Comparison of ENCODE assay signal across 21 cellular contexts in the genomic region with DNA sequence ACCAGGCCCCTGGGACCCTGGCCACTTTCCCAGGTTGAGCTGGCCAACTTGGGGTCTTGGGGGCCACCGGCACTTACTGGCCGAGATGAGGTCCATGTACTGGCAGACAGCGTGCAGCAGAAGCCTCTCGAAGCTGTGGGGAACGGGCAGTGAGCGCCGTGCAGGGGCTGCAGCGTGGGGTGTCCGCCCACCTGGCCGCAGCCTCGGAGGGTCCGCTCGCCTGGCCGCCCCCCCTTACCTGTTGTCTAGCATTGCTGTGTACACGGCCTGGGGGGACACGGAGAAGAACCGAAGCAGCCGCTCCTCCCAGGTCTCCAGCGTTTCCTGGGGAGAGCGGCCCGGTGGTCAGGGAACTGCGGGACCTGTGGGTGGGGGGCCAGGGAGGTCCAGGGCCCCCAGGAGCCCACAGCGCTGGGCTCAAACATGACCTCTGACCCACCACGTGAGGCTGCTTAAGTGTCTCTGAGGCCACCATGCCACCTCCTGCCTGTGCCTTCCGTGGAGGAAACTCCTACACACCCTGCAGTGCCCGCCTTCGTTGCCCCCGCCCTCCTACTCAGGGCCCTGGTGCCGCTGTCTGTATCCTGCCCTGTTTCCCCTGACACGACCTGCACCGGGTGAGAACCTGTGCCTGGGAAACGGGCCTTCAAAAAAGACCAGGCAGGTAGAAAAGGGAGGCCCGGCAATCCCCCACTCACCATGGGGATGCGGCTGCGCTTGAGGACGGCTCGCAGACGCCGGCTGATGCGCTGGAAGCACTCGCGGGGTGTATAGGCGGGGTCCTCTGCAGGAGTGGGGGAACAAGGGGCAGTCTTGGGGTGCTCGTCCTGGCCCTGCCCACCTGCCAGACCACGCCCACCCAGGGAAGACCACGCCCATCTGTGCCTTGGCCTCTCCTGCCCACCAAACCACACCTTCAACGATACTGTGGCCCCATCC. TPM values are rescaled to one million over a fixed set of nuclear protein-coding genes. Genes with fewer than 3 reads are reported as not detected.
DNase-seq lines count a peak whose midpoint lies in the region; ATAC-seq and TF ChIP-seq lines count a peak whose summit lies in the region.
"Had no signal": no experiment of that assay in that cellular context is flagged by ENCODE, and none has a peak within 500 bp of the region (broad histone marks: within the 10 kb centered on the region; RNA-seq: fewer than 3 reads in every experiment).

No MANE protein-coding gene starts in this region.

- H3K4me1 ChIP-seq in Karpas-422 (ENCODE audit: low read length) (peaks cover 17% of the 10 kb centered on the region), psoas muscle (no peaks in the 10 kb centered on the region), SJCRH30 (peaks cover 8% of the 10 kb centered on the region; the same call in 1 of the 2 replicates)
- H3K4me1 ChIP-seq: colonic mucosa, HAP-1 had no signal

- H3K27me3 Mint-ChIP-seq in activated CD8-positive, alpha-beta memory T cell treated with anti-CD3 and anti-CD28 coated beads, Interleukin-2, amount 10 ng/mL, durations not matched to agents 7 days and 5 days: no peaks in the 10 kb centered on the region
- H3K27me3 Mint-ChIP-seq in central memory CD8-positive, alpha-beta T cell: no peaks in the 10 kb centered on the region
- H3K27me3 Mint-ChIP-seq: activated CD4-positive, alpha-beta memory T cell treated with anti-CD3 and anti-CD28 coated beads, Interleukin-2, amount 10 ng/mL, durations not matched to agents 7 days and 5 days; activated naive CD8-positive, alpha-beta T cell; progenitor cell of endocrine pancreas; stimulated activated naive CD8-positive, alpha-beta T cell treated with anti-CD3 and anti-CD28 coated beads, Interleukin-15, Interleukin-2, amounts not matched to agents 100 ng/mL and 50 ng/mL, for 24 hours had no signal

- DNase-seq in activated CD8-positive, alpha-beta memory T cell treated with anti-CD3 and anti-CD28 coated beads, Interleukin-2, amount 10 ng/mL, durations not matched to agents 7 days and 5 days: no peak
- DNase-seq in activated CD8-positive, alpha-beta memory T cell treated with anti-CD3 and anti-CD28 coated beads, Interleukin-2, amount 50 U/mL, for 48 hours: no peak
- DNase-seq in Karpas-422 (no peak), psoas muscle (peak; percentile 13 to 44), SJCRH30 (no peak), DMS53 (lab: John Stamatoyannopoulos, UW) (no peak), middle frontal gyrus (ENCODE audit: extremely low spot score, low spot score) (no peak)
- DNase-seq in central memory CD8-positive, alpha-beta T cell (ENCODE audit: low spot score in 2 of 2): no peak
- DNase-seq: midbrain, NCI-H510A treated with DMSO at 0.1 percent for 48 hours had no signal

- peak; percentile 27 for ATAC-seq in activated CD8-positive, alpha-beta memory T cell treated with anti-CD3 and anti-CD28 coated beads, Interleukin-2, amount 10 ng/mL, durations not matched to agents 7 days and 5 days
- ATAC-seq in central memory CD8-positive, alpha-beta T cell (replicated peaks; ENCODE audit: extremely low read depth, poor library complexity, severe bottlenecking): no peak
- peak in 1 of 4 donors; percentile 17 for ATAC-seq in psoas muscle

- H3K9me2 ChIP-seq in Karpas-422 (replicated peaks; ENCODE audit: insufficient read depth, low read length): no peaks in the 10 kb centered on the region

- H3K27me3 ChIP-seq in Karpas-422 (ENCODE audit: low read length) (no peaks in the 10 kb centered on the region), psoas muscle (ENCODE audit: insufficient read depth in 3 of 3, low read length in 2 of 3) (no peaks in the 10 kb centered on the region), SJCRH30 (no peaks in the 10 kb centered on the region)
- H3K27me3 ChIP-seq: colonic mucosa, tibial nerve had no signal

- H3K36me3 ChIP-seq in Karpas-422 (ENCODE audit: insufficient read depth, low read length): no peaks in the 10 kb centered on the region
- H3K36me3 ChIP-seq in psoas muscle (ENCODE audit: insufficient read depth in 1 of 2, low read depth in 1 of 2): peaks cover 0 to 24% of the 10 kb centered on the region in 2 donors
- peaks cover 4% of the 10 kb centered on the region; the same call in 1 of the 2 replicates for H3K36me3 ChIP-seq in SJCRH30
- H3K36me3 ChIP-seq: colonic mucosa had no signal

- H3K4me3 ChIP-seq in Karpas-422 (ENCODE audit: low read length) (no peak overlapping the region), psoas muscle (no peak overlapping the region), SJCRH30 (no peak overlapping the region)
- H3K4me3 ChIP-seq: colonic mucosa, HAP-1, tibial nerve had no signal

- peaks cover 3% of the 10 kb centered on the region for H3K4me1 Mint-ChIP-seq in activated CD8-positive, alpha-beta memory T cell treated with anti-CD3 and anti-CD28 coated beads, Interleukin-2, amount 10 ng/mL, durations not matched to agents 7 days and 5 days
- H3K4me1 Mint-ChIP-seq in central memory CD8-positive, alpha-beta T cell: peaks cover 7% of the 10 kb centered on the region
- H3K4me1 Mint-ChIP-seq: neural crest cell had no signal

- H3K36me3 Mint-ChIP-seq in activated CD8-positive, alpha-beta memory T cell treated with anti-CD3 and anti-CD28 coated beads, Interleukin-2, amount 10 ng/mL, durations not matched to agents 7 days and 5 days: peaks cover 8% of the 10 kb centered on the region
- H3K36me3 Mint-ChIP-seq in central memory CD8-positive, alpha-beta T cell (ENCODE audit: insufficient read depth): peaks cover 34% of the 10 kb centered on the region
- H3K36me3 Mint-ChIP-seq: activated naive CD8-positive, alpha-beta T cell had no signal

- no peaks in the 10 kb centered on the region for H3K79me2 ChIP-seq in Karpas-422 (ENCODE audit: low read length)

- peaks cover 17% of the 10 kb centered on the region; the same call in 1 of the 2 replicates for H4K20me1 ChIP-seq in Karpas-422 (ENCODE audit: insufficient read depth, low read depth, low read length)

- no peaks in the 10 kb centered on the region for H3K9me3 ChIP-seq in Karpas-422 (ENCODE audit: low read length)
- no peaks in the 10 kb centered on the region for H3K9me3 ChIP-seq in psoas muscle
- no peaks in the 10 kb centered on the region for H3K9me3 ChIP-seq in SJCRH30 (replicated peaks)
- H3K9me3 ChIP-seq: colonic mucosa, HAP-1, tibial nerve had no signal

- no peak overlapping the region for H3K27ac Mint-ChIP-seq in activated CD8-positive, alpha-beta memory T cell treated with anti-CD3 and anti-CD28 coated beads, Interleukin-2, amount 10 ng/mL, durations not matched to agents 7 days and 5 days
- H3K27ac Mint-ChIP-seq in central memory CD8-positive, alpha-beta T cell (ENCODE audit: low read depth): peak overlapping the region; percentile 35
- H3K27ac Mint-ChIP-seq: activated CD4-positive, alpha-beta memory T cell treated with anti-CD3 and anti-CD28 coated beads, Interleukin-2, amount 10 ng/mL, durations not matched to agents 7 days and 5 days; activated naive CD8-positive, alpha-beta T cell; activated T-cell treated with anti-CD3 and anti-CD28 coated beads, Interleukin-2, amount 50 U/mL, for 72 hours; progenitor cell of endocrine pancreas; stimulated activated naive CD8-positive, alpha-beta T cell treated with anti-CD3 and anti-CD28 coated beads, Interleukin-15, Interleukin-2, amounts not matched to agents 100 ng/mL and 50 ng/mL, for 24 hours had no signal

- no peak overlapping the region for H2AFZ ChIP-seq in Karpas-422 (ENCODE audit: low read length)

- intact Hi-C loops in psoas muscle (cut with DNase I): no loop called here

- no peak for TF ChIP-seq CTCF in psoas muscle (IDR thresholded peaks at IDR 0.05)

- no peak overlapping the region for H3K9ac ChIP-seq in Karpas-422 (ENCODE audit: low read length)

- 90 to 93% (median 92%) methylated on average over 46 to 47 of the region's 47 CpGs for WGBS in psoas muscle, 3 donors

- H3K9me3 Mint-ChIP-seq in activated CD8-positive, alpha-beta memory T cell treated with anti-CD3 and anti-CD28 coated beads, Interleukin-2, amount 10 ng/mL, durations not matched to agents 7 days and 5 days (ENCODE audit: low read depth): no peaks in the 10 kb centered on the region
- H3K9me3 Mint-ChIP-seq in central memory CD8-positive, alpha-beta T cell: no peaks in the 10 kb centered on the region
- H3K9me3 Mint-ChIP-seq: activated CD4-positive, alpha-beta memory T cell treated with anti-CD3 and anti-CD28 coated beads, Interleukin-2, amount 10 ng/mL, durations not matched to agents 7 days and 5 days; activated T-cell treated with anti-CD3 and anti-CD28 coated beads, Interleukin-2, amount 50 U/mL, for 72 hours; neural crest cell; stimulated activated naive CD8-positive, alpha-beta T cell treated with anti-CD3 and anti-CD28 coated beads, Interleukin-15, Interleukin-2, amounts not matched to agents 100 ng/mL and 50 ng/mL, for 24 hours had no signal

- H3K4me3 Mint-ChIP-seq in activated CD8-positive, alpha-beta memory T cell treated with anti-CD3 and anti-CD28 coated beads, Interleukin-2, amount 10 ng/mL, durations not matched to agents 7 days and 5 days: no peak overlapping the region
- no peak overlapping the region for H3K4me3 Mint-ChIP-seq in central memory CD8-positive, alpha-beta T cell
- H3K4me3 Mint-ChIP-seq: activated CD4-positive, alpha-beta memory T cell treated with anti-CD3 and anti-CD28 coated beads, Interleukin-2, amount 10 ng/mL, durations not matched to agents 7 days and 5 days; activated naive CD8-positive, alpha-beta T cell; activated T-cell treated with anti-CD3 and anti-CD28 coated beads, Interleukin-2, amount 50 U/mL, for 72 hours; neural crest cell; stimulated activated naive CD8-positive, alpha-beta T cell treated with anti-CD3 and anti-CD28 coated beads, Interleukin-15, Interleukin-2, amounts not matched to agents 100 ng/mL and 50 ng/mL, for 24 hours had no signal

- CTCF ChIA-PET in activated CD8-positive, alpha-beta memory T cell treated with anti-CD3 and anti-CD28 coated beads, Interleukin-2, amount 10 ng/mL, durations not matched to agents 7 days and 5 days (lab: Charles Lee): no interaction called here

- H3K4me2 ChIP-seq in Karpas-422 (ENCODE audit: low read depth, low read length, poor library complexity, severe bottlenecking): peak overlapping the region; percentile 20

- H3K27ac ChIP-seq in Karpas-422 (ENCODE audit: low read length) (no peak overlapping the region), psoas muscle (no peak overlapping the region), SJCRH30 (no peak overlapping the region)
- H3K27ac ChIP-seq: colonic mucosa, tibial nerve had no signal

RNA-seq across cellular contexts. Expression of a gene that starts 6.3 kb away (rescaled TPM):
- total RNA-seq in activated CD8-positive, alpha-beta memory T cell treated with anti-CD3 and anti-CD28 coated beads, Interleukin-2, amount 10 ng/mL, durations not matched to agents 7 days and 5 days: not detected
- not detected in 2 replicates for total RNA-seq in Karpas-422 (2014; rRNA removed; shearing (Covaris generic); ENCODE audit: low replicate concordance)
- not detected for total RNA-seq in psoas muscle
- not detected for polyA plus RNA-seq in psoas muscle
- not detected in 2 replicates for total RNA-seq in SJCRH30 (2014; rRNA removed; shearing (Covaris generic))
- total RNA-seq: activated CD4-positive, alpha-beta memory T cell treated with anti-CD3 and anti-CD28 coated beads, Interleukin-2, amount 10 ng/mL, durations not matched to agents 7 days and 5 days; activated T-cell treated with anti-CD3 and anti-CD28 coated beads, Interleukin-2, amount 50 U/mL, for 72 hours; colonic mucosa; MCF 10A; neural crest cell; progenitor cell of endocrine pancreas; skeletal muscle tissue; tibial nerve had no signal

RNA-seq across cellular contexts. Expression of a gene that starts 6.6 kb away (rescaled TPM):
- 10 to 100 TPM; 47.7 to 70.6 TPM for total RNA-seq in activated CD8-positive, alpha-beta memory T cell treated with anti-CD3 and anti-CD28 coated beads, Interleukin-2, amount 10 ng/mL, durations not matched to agents 7 days and 5 days
- total RNA-seq in Karpas-422 (2014; rRNA removed; shearing (Covaris generic); ENCODE audit: low replicate concordance): 10.8 and 14.1 TPM in 2 replicates
- total RNA-seq in psoas muscle: 10 to 100 TPM; 47.0 to 66.5 (median 56.7) TPM
- polyA plus RNA-seq in psoas muscle: 10 to 100 TPM; 30.7 to 55.8 (median 51.3) TPM
- total RNA-seq in SJCRH30 (2014; rRNA removed; shearing (Covaris generic)): 19.6 and 21.3 TPM in 2 replicates

RNA-seq across cellular contexts. Expression of a gene that starts 13.4 kb away (rescaled TPM):
- 10 to 100 TPM; 63.7 to 73.7 TPM for total RNA-seq in activated CD8-positive, alpha-beta memory T cell treated with anti-CD3 and anti-CD28 coated beads, Interleukin-2, amount 10 ng/mL, durations not matched to agents 7 days and 5 days
- 41.9 and 43.8 TPM in 2 replicates for total RNA-seq in Karpas-422 (2014; rRNA removed; shearing (Covaris generic); ENCODE audit: low replicate concordance)
- total RNA-seq in psoas muscle: 10 to 100 TPM; 17.8 to 56.8 (median 50.6) TPM
- polyA plus RNA-seq in psoas muscle: 10 to 100 TPM; 37.4 to 92.0 (median 60.8) TPM
- total RNA-seq in SJCRH30 (2014; rRNA removed; shearing (Covaris generic)): 18.3 and 19.8 TPM in 2 replicates

RNA-seq across cellular contexts. Expression of a gene that starts 17.5 kb away (rescaled TPM):
- 1 to 10 TPM in 1 of 2 experiments, under 1 TPM in 1; 0.66 to 1.1 TPM for total RNA-seq in activated CD8-positive, alpha-beta memory T cell treated with anti-CD3 and anti-CD28 coated beads, Interleukin-2, amount 10 ng/mL, durations not matched to agents 7 days and 5 days
- total RNA-seq in Karpas-422 (2014; rRNA removed; shearing (Covaris generic); ENCODE audit: low replicate concordance): not detected in 2 replicates
- not detected for total RNA-seq in psoas muscle
- under 1 TPM in 1 of 3 donors, not detected in 2; 0.16 TPM for polyA plus RNA-seq in psoas muscle
- total RNA-seq in SJCRH30 (2014; rRNA removed; shearing (Covaris generic)): 0.08 TPM in 1 of 2 replicates, not detected in the other
- total RNA-seq: MCF 10A, skeletal muscle tissue, tibial nerve had no signal

RNA-seq across cellular contexts. Expression of a gene that starts 26.2 kb away (rescaled TPM):
- total RNA-seq in activated CD8-positive, alpha-beta memory T cell treated with anti-CD3 and anti-CD28 coated beads, Interleukin-2, amount 10 ng/mL, durations not matched to agents 7 days and 5 days: 10 to 100 TPM; 30.6 to 35.9 TPM
- total RNA-seq in Karpas-422 (2014; rRNA removed; shearing (Covaris generic); ENCODE audit: low replicate concordance): 2.0 and 4.6 TPM in 2 replicates
- 1 to 10 TPM; 4.2 to 6.7 (median 4.9) TPM for total RNA-seq in psoas muscle
- 1 to 10 TPM; 2.3 to 4.2 (median 3.2) TPM for polyA plus RNA-seq in psoas muscle
- total RNA-seq in SJCRH30 (2014; rRNA removed; shearing (Covaris generic)): 28.7 and 34.8 TPM in 2 replicates

Comparison
In these comparisons a context has a peak if more than half of its experiments do, and no peak if none do; other contexts are left out.
1. DNase-seq: peak in psoas muscle (2 of 2); none in activated CD8-positive, alpha-beta memory T cell treated with anti-CD3 and anti-CD28 coated beads, Interleukin-2, amount 10 ng/mL, durations not matched to agents 7 days and 5 days (single experiment), activated CD8-positive, alpha-beta memory T cell treated with anti-CD3 and anti-CD28 coated beads, Interleukin-2, amount 50 U/mL, for 48 hours (single experiment), Karpas-422 (single experiment), central memory CD8-positive, alpha-beta T cell (0 of 2), SJCRH30 (0 of 2), DMS53 (single experiment) and middle frontal gyrus (single experiment).